1 cellular context compared by ENCODE assay signal in the genomic region with DNA sequence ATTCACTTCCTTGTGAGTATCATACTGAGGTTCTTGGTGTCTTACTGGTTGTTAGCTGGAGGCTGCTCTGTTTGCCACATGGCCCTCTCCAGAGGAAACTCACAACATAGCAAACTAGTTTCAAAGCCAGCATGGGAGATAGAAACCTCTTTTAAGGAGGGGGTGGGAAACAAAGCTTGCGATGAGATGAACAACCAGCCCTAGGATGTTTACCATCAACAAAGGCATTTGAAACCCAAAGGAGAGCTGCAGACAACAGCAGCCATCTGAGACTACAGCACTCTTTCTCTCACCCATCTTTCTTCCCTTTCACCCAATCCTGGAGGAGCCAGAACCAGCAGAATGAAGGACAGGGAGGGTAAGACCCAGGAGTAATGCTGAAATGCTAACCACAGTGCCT.
TF ChIP-seq lines count a peak whose summit lies in the region.

No MANE protein-coding gene starts in this region.

TF ChIP-seq in GM23338, 12 proteins besides CTCF, POLR2A, EP300 and RAD21 (continued from another document):
- TF ChIP-seq, protein P1, sequence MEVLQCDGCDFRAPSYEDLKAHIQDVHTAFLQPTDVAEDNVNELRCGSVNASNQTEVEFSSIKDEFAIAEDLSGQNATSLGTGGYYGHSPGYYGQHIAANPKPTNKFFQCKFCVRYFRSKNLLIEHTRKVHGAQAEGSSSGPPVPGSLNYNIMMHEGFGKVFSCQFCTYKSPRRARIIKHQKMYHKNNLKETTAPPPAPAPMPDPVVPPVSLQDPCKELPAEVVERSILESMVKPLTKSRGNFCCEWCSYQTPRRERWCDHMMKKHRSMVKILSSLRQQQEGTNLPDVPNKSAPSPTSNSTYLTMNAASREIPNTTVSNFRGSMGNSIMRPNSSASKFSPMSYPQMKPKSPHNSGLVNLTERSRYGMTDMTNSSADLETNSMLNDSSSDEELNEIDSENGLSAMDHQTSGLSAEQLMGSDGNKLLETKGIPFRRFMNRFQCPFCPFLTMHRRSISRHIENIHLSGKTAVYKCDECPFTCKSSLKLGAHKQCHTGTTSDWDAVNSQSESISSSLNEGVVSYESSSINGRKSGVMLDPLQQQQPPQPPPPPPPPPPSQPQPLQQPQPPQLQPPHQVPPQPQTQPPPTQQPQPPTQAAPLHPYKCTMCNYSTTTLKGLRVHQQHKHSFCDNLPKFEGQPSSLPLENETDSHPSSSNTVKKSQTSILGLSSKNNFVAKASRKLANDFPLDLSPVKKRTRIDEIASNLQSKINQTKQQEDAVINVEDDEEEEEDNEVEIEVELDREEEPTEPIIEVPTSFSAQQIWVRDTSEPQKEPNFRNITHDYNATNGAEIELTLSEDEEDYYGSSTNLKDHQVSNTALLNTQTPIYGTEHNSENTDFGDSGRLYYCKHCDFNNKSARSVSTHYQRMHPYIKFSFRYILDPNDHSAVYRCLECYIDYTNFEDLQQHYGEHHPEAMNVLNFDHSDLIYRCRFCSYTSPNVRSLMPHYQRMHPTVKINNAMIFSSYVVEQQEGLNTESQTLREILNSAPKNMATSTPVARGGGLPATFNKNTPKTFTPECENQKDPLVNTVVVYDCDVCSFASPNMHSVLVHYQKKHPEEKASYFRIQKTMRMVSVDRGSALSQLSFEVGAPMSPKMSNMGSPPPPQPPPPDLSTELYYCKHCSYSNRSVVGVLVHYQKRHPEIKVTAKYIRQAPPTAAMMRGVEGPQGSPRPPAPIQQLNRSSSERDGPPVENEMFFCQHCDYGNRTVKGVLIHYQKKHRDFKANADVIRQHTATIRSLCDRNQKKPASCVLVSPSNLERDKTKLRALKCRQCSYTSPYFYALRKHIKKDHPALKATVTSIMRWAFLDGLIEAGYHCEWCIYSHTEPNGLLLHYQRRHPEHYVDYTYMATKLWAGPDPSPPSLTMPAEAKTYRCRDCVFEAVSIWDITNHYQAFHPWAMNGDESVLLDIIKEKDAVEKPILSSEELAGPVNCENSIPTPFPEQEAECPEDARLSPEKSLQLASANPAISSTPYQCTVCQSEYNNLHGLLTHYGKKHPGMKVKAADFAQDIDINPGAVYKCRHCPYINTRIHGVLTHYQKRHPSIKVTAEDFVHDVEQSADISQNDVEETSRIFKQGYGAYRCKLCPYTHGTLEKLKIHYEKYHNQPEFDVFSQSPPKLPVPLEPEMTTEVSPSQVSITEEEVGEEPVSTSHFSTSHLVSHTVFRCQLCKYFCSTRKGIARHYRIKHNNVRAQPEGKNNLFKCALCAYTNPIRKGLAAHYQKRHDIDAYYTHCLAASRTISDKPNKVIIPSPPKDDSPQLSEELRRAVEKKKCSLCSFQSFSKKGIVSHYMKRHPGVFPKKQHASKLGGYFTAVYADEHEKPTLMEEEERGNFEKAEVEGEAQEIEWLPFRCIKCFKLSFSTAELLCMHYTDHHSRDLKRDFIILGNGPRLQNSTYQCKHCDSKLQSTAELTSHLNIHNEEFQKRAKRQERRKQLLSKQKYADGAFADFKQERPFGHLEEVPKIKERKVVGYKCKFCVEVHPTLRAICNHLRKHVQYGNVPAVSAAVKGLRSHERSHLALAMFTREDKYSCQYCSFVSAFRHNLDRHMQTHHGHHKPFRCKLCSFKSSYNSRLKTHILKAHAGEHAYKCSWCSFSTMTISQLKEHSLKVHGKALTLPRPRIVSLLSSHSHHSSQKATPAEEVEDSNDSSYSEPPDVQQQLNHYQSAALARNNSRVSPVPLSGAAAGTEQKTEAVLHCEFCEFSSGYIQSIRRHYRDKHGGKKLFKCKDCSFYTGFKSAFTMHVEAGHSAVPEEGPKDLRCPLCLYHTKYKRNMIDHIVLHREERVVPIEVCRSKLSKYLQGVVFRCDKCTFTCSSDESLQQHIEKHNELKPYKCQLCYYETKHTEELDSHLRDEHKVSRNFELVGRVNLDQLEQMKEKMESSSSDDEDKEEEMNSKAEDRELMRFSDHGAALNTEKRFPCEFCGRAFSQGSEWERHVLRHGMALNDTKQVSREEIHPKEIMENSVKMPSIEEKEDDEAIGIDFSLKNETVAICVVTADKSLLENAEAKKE (CRISPR knock-in tag; IDR thresholded peaks at IDR 0.05), result no peak
- no peak for TF ChIP-seq NANOG (IDR thresholded peaks at IDR 0.05; ENCODE audit: borderline replicate concordance)
- no peak for TF ChIP-seq CREB1 (CRISPR knock-in tag; IDR thresholded peaks at IDR 0.05; ENCODE audit: low read depth)
- TF ChIP-seq EZH2 (IDR thresholded peaks at IDR 0.05; ENCODE audit: low read depth, unreplicated experiment), result no peak
- no peak for TF ChIP-seq EZH2phosphoT487 (IDR thresholded peaks at IDR 0.05; ENCODE audit: unreplicated experiment)
- TF ChIP-seq ZNF331 (CRISPR knock-in tag; IDR thresholded peaks at IDR 0.05; ENCODE audit: low read depth), result no peak
- no peak for TF ChIP-seq STAT1 (IDR thresholded peaks at IDR 0.05; ENCODE audit: unreplicated experiment)
- TF ChIP-seq, protein P2, sequence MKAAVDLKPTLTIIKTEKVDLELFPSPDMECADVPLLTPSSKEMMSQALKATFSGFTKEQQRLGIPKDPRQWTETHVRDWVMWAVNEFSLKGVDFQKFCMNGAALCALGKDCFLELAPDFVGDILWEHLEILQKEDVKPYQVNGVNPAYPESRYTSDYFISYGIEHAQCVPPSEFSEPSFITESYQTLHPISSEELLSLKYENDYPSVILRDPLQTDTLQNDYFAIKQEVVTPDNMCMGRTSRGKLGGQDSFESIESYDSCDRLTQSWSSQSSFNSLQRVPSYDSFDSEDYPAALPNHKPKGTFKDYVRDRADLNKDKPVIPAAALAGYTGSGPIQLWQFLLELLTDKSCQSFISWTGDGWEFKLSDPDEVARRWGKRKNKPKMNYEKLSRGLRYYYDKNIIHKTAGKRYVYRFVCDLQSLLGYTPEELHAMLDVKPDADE (IDR thresholded peaks at IDR 0.05), result no peak
- no peak for TF ChIP-seq REST (IDR thresholded peaks at IDR 0.05; ENCODE audit: unreplicated experiment)
- TF ChIP-seq JUNB (IDR thresholded peaks at IDR 0.05; ENCODE audit: unreplicated experiment), result no peak
